In genomic region chrX:107445146-107445545, GRCh38 we compare ENCODE assay signal across 16 cellular contexts. TPM values are rescaled to one million over a fixed set of nuclear protein-coding genes. Genes with fewer than 3 reads are reported as not detected.
DNase-seq lines count a peak whose midpoint lies in the region; ATAC-seq and TF ChIP-seq lines count a peak whose summit lies in the region.
"Had no signal": no experiment of that assay in that cellular context is flagged by ENCODE, and none has a peak within 500 bp of the region (broad histone marks: within the 10 kb centered on the region; RNA-seq: fewer than 3 reads in every experiment).

No MANE protein-coding gene starts in this region.

- no peaks in the 10 kb centered on the region for H3K4me1 ChIP-seq in endodermal cell (ENCODE audit: control insufficient read depth, insufficient read depth, low read length)
- H3K4me1 ChIP-seq: BLaER1, Caco-2 had no signal

- no peaks in the 10 kb centered on the region for H3K9me3 ChIP-seq in endodermal cell (ENCODE audit: control insufficient read depth, low read length)
- H3K9me3 ChIP-seq: BLaER1, Caco-2 had no signal

- H3K27me3 Mint-ChIP-seq in endodermal cell (ENCODE audit: insufficient read depth): peaks cover 62% of the 10 kb centered on the region
- peaks cover 33% of the 10 kb centered on the region for H3K27me3 Mint-ChIP-seq in osteocyte (ENCODE audit: unreplicated experiment)

- ATAC-seq in GM19324 (IDR thresholded peaks at IDR 0.05; ENCODE audit: low FRiP score, unreplicated experiment) (no peak), HG02763 (IDR thresholded peaks at IDR 0.05; ENCODE audit: unreplicated experiment) (no peak)
- ATAC-seq: HCT116 had no signal

- TF ChIP-seq CTCF in endodermal cell (conservative IDR thresholded peaks at IDR 0.05) (no peak), osteocyte (IDR thresholded peaks at IDR 0.05) (no peak)

- H3K4me3 Mint-ChIP-seq in endodermal cell: no peak overlapping the region
- H3K4me3 Mint-ChIP-seq in osteocyte (ENCODE audit: unreplicated experiment): no peak overlapping the region

- H3K36me3 Mint-ChIP-seq in endodermal cell (ENCODE audit: low read depth) (no peaks in the 10 kb centered on the region), osteocyte (ENCODE audit: unreplicated experiment) (no peaks in the 10 kb centered on the region)
- H3K36me3 Mint-ChIP-seq: CD8-positive, alpha-beta memory T cell had no signal

- H3K9me3 Mint-ChIP-seq in endodermal cell (peaks cover 51% of the 10 kb centered on the region), osteocyte (ENCODE audit: unreplicated experiment) (no peaks in the 10 kb centered on the region)
- H3K9me3 Mint-ChIP-seq: CD8-positive, alpha-beta memory T cell had no signal

- 55% methylated on average over 3 of the region's 3 CpGs; no CpG with 5 or more reads in 1 of the 2 experiments for WGBS in endodermal cell (ENCODE audit: insufficient coverage in 1 of 2, insufficient read length in 1 of 2), 2 experiments

- H3K4me1 Mint-ChIP-seq in endodermal cell (peaks cover 8% of the 10 kb centered on the region), osteocyte (ENCODE audit: unreplicated experiment) (peaks cover 4% of the 10 kb centered on the region)

- H3K27ac ChIP-seq in endodermal cell (ENCODE audit: low read depth, low read length): no peak overlapping the region
- H3K27ac ChIP-seq: BLaER1 had no signal

- H3K36me3 ChIP-seq in endodermal cell (ENCODE audit: control insufficient read depth, insufficient read depth, low read length): no peaks in the 10 kb centered on the region
- H3K36me3 ChIP-seq: BLaER1 had no signal

- no peak overlapping the region for H3K4me3 ChIP-seq in endodermal cell (ENCODE audit: low read length)
- H3K4me3 ChIP-seq: BLaER1 had no signal

- H3K27me3 ChIP-seq in endodermal cell (ENCODE audit: control insufficient read depth, insufficient read depth, low read length, poor library complexity, severe bottlenecking): peaks cover 49% of the 10 kb centered on the region

- H3K9ac ChIP-seq in endodermal cell (ENCODE audit: extremely low read depth, low read length, poor library complexity, severe bottlenecking): no peak overlapping the region
- H3K9ac ChIP-seq: BLaER1 had no signal

- DNase-seq in NCI-H1105 treated with DMSO at 0.1 percent for 48 hours (lab: John Stamatoyannopoulos, UW): peak; percentile 5
- DNase-seq in NCI-H1105 (lab: John Stamatoyannopoulos, UW): no peak
- peak; percentile 10 for DNase-seq in DMS79 treated with DMSO at 0.1 percent for 48 hours (lab: John Stamatoyannopoulos, UW)
- DNase-seq in NCI-H2029 treated with DMSO at 0.1 percent for 48 hours (lab: John Stamatoyannopoulos, UW): peak; percentile 33
- DNase-seq in endodermal cell: peak; percentile 67
- no peak for DNase-seq in osteocyte (ENCODE audit: extremely low spot score, unreplicated experiment)
- DNase-seq: 8988T; AML-193; Caco-2; CD8-positive, alpha-beta memory T cell; EL; GDM1 had no signal

- H3K27ac Mint-ChIP-seq in endodermal cell (no peak overlapping the region), osteocyte (ENCODE audit: unreplicated experiment) (no peak overlapping the region)

RNA-seq across cellular contexts. Expression of gene FRMPD3, which starts 4.3 kb away (rescaled TPM):
- under 1 TPM in 1 of 2 donors, not detected in 1; 0.24 TPM for total RNA-seq in endodermal cell
- 2.5 TPM for polyA plus RNA-seq in endodermal cell (2013, experiment 1 of 2)
- 2.2 TPM for polyA plus RNA-seq in endodermal cell (2013, experiment 2 of 2)
- total RNA-seq in osteocyte: not detected in 2 replicates

Comparison
In these comparisons a context has a peak if more than half of its experiments do, and no peak if none do; other contexts are left out.
1. DNase-seq: peak in NCI-H1105 treated with DMSO at 0.1 percent for 48 hours (single experiment), DMS79 treated with DMSO at 0.1 percent for 48 hours (single experiment), NCI-H2029 treated with DMSO at 0.1 percent for 48 hours (single experiment) and endodermal cell (single experiment); none in NCI-H1105 (single experiment) and osteocyte (single experiment).